Comparison of ENCODE assay signal across 8 cellular contexts in genomic region chr17:57988301-57989010, GRCh38. TPM values are rescaled to one million over a fixed set of nuclear protein-coding genes. Genes with fewer than 3 reads are reported as not detected.
DNase-seq lines count a peak whose midpoint lies in the region; ATAC-seq and TF ChIP-seq lines count a peak whose summit lies in the region.

No MANE protein-coding gene starts in this region.

- 0% methylated on average over 2 of the region's 49 CpGs for WGBS in right lobe of liver (ENCODE audit: insufficient coverage, low coverage, low lambda C conversion rate, missing lambda C conversion rate)

- H3K27me3 ChIP-seq in WERI-Rb-1 (ENCODE audit: insufficient read depth, low read depth, severe bottlenecking) (no peaks in the 10 kb centered on the region), right lobe of liver (no peaks in the 10 kb centered on the region)

- H3K9me3 ChIP-seq in WERI-Rb-1 (ENCODE audit: severe bottlenecking), result no peaks in the 10 kb centered on the region
- H3K9me3 ChIP-seq in right lobe of liver, result no peaks in the 10 kb centered on the region

- peak; percentile 54 for DNase-seq in A172 (ENCODE audit: low spot score)
- DNase-seq in GM13977 (ENCODE audit: low spot score), result peak; percentile 87
- DNase-seq in NCI-H2081 (lab: John Stamatoyannopoulos, UW), result peak; percentile 87 to 92
- DNase-seq in WERI-Rb-1, result peak; percentile 87
- peak; percentile 89 for DNase-seq in ecto neural progenitor cell (ENCODE audit: low spot score)
- peak; percentile 76 to 80 (median 77) for DNase-seq in right lobe of liver
- peak; percentile 34 for DNase-seq in stimulated activated CD8-positive, alpha-beta memory T cell treated with anti-CD3 and anti-CD28 coated beads, Interleukin-15, amount 100 ng/mL, for 1 hour (ENCODE audit: low read depth)

- peak; percentile 57 for ATAC-seq in HG02840 (IDR thresholded peaks at IDR 0.05; ENCODE audit: low FRiP score, unreplicated experiment)
- peak; percentile 73 to 85 (median 82) for ATAC-seq in right lobe of liver

- in situ Hi-C loops in GM13977 (cut with MboI; ENCODE audit: low pct_unique_long_range_greater_than_20kb, low sequenced_read_pairs, unreplicated experiment), result no loop called here

- intact Hi-C loops in right lobe of liver (cut with DNase I), result loop anchor here (5.0 to 10.0 kb wide), 2 partner anchors 94 to 96 kb away; no protein-coding TSS in a partner anchor

- H3K4me1 ChIP-seq in right lobe of liver, result peaks cover 0 to 37% (median 9%) of the 10 kb centered on the region in 4 donors

- H3K36me3 ChIP-seq in WERI-Rb-1, result peaks cover 30% of the 10 kb centered on the region
- H3K36me3 ChIP-seq in right lobe of liver, result no peaks in the 10 kb centered on the region

- TF ChIP-seq CTCF in GM13977 (IDR thresholded peaks at IDR 0.05; ENCODE audit: extremely low read depth, insufficient read depth, missing control alignments) (no peak), WERI-Rb-1 (IDR thresholded peaks at IDR 0.05; ENCODE audit: low read depth, low read length) (no peak), right lobe of liver (IDR thresholded peaks at IDR 0.05) (no peak)

- peak overlapping the region; percentile 98 for H3K27ac ChIP-seq in WERI-Rb-1
- H3K27ac ChIP-seq in right lobe of liver, result peak overlapping the region; percentile 85 to 89 (median 87)

- H3K4me3 ChIP-seq in WERI-Rb-1 (ENCODE audit: low read depth, low read length) (peak overlapping the region; percentile 85), right lobe of liver (peak overlapping the region; percentile 76 to 85 (median 83))

- TF ChIP-seq POLR2A in right lobe of liver (IDR thresholded peaks at IDR 0.05), result no peak

RNA-seq across cellular contexts. Expression of gene VEZF1, which starts 0.4 kb away (rescaled TPM):
- 43.4 and 50.5 TPM in 2 replicates for total RNA-seq in A172 (2014; rRNA removed; shearing (Covaris generic))
- 10 to 100 TPM; 13.0 to 19.3 (median 14.6) TPM for total RNA-seq in right lobe of liver

RNA-seq across cellular contexts. Expression of gene SRSF1, which starts 18.6 kb away (rescaled TPM):
- 501 and 612 TPM in 2 replicates for total RNA-seq in A172 (2014; rRNA removed; shearing (Covaris generic))
- total RNA-seq in right lobe of liver, result 10 to 100 TPM; 55.7 to 92.0 (median 80.0) TPM

RNA-seq across cellular contexts. Expression of gene CUEDC1, which starts 33.2 kb away (rescaled TPM):
- 8.0 and 11.6 TPM in 2 replicates for total RNA-seq in A172 (2014; rRNA removed; shearing (Covaris generic))
- 1 to 10 TPM; 4.0 to 8.5 (median 5.5) TPM for total RNA-seq in right lobe of liver

Comparison
In these comparisons a context has a peak if more than half of its experiments do, and no peak if none do; other contexts are left out.
1. Peak in every context shown above with its lines: DNase-seq, ATAC-seq, H3K4me3 ChIP-seq and H3K27ac ChIP-seq.
2. DNase-seq: peak in every context shown above with its lines; median percentile 90 in NCI-H2081; 89 in ecto neural progenitor cell; 87 in GM13977; 87 in WERI-Rb-1; 77 in right lobe of liver; 54 in A172; 34 in stimulated activated CD8-positive, alpha-beta memory T cell treated with anti-CD3 and anti-CD28 coated beads, Interleukin-15, amount 100 ng/mL, for 1 hour.